Comparison of ENCODE assay signal across 32 cellular contexts in genomic region chr13:45715351-45715750, GRCh38. TPM values are rescaled to one million over a fixed set of nuclear protein-coding genes. Genes with fewer than 3 reads are reported as not detected.
"Had no signal": no experiment of that assay in that cellular context is flagged by ENCODE, and none has a peak within 500 bp of the region (broad histone marks: within the 10 kb centered on the region; RNA-seq: fewer than 3 reads in every experiment).

No MANE protein-coding gene starts in this region.

- H3K36me3 Mint-ChIP-seq: activated naive CD8-positive, alpha-beta T cell; brain had no signal

- H3K4me1 Mint-ChIP-seq: activated CD4-positive, alpha-beta T cell treated with anti-CD3 and anti-CD28 coated beads, Interleukin-2, amount 10 ng/mL, durations not matched to agents 24 days and 14 days; activated naive CD8-positive, alpha-beta T cell treated with anti-CD3 and anti-CD28 coated beads, Interleukin-2, amount 50 U/mL, for 24 hours had no signal

- H3K4me3 Mint-ChIP-seq: activated CD4-positive, alpha-beta T cell treated with anti-CD3 and anti-CD28 coated beads, Interleukin-2, amount 10 ng/mL, durations not matched to agents 24 days and 14 days; activated CD8-positive, alpha-beta T cell treated with anti-CD3 and anti-CD28 coated beads for 36 hours; activated naive CD8-positive, alpha-beta T cell; activated naive CD8-positive, alpha-beta T cell treated with anti-CD3 and anti-CD28 coated beads, Interleukin-2, amount 50 U/mL, for 24 hours; activated T-cell treated with anti-CD3 and anti-CD28 coated beads, Interleukin-2, amount 50 U/mL, for 24 hours; brain; T-helper 2 cell treated with Interferon-gamma antibody and Interleukin-4, amounts not matched to agents 5 μg/mL and 100 μg/mL, for 36 hours had no signal

- DNase-seq: activated CD4-positive, alpha-beta T cell treated with anti-CD3 and anti-CD28 coated beads, Interleukin-2, amount 10 ng/mL, durations not matched to agents 24 days and 14 days; activated CD4-positive, alpha-beta T cell treated with anti-CD3 and anti-CD28 coated beads, Interleukin-2, amount 50 U/mL, for 4 hours; activated CD8-positive, alpha-beta T cell treated with anti-CD3 and anti-CD28 coated beads for 36 hours; activated gamma-delta T cell; activated naive CD4-positive, alpha-beta T cell treated with Interleukin-2 at 50 U/mL for 16 hours; activated naive CD8-positive, alpha-beta T cell treated with anti-CD3 and anti-CD28 coated beads, Interleukin-2, amount 50 U/mL, for 24 hours; activated T-cell treated with anti-CD3 and anti-CD28 coated beads, Interleukin-2, amount 50 U/mL, for 24 hours; anterior cingulate cortex; caudate nucleus; MM.1S; MV-4-11; NCI-H1092 treated with DMSO at 0.1 percent for 48 hours; NCI-H1417; NCI-H146; NCI-H187; NCI-H2081; NCI-H510A; NCI-H526; NCI-H748 treated with DMSO at 0.1 percent for 48 hours; NK-92 treated with Interleukin-12 subunit alpha and Interleukin-12 subunit beta, amount 100 ng/mL, for 24 hours; Right ventricle myocardium superior had no signal

- ATAC-seq: activated CD8-positive, alpha-beta T cell treated with anti-CD3 and anti-CD28 coated beads for 36 hours; activated naive CD8-positive, alpha-beta T cell treated with anti-CD3 and anti-CD28 coated beads, Interleukin-2, amount 50 U/mL, for 24 hours had no signal

- H3K4me2 ChIP-seq: KMS-11 had no signal

- H3K27ac Mint-ChIP-seq: activated CD4-positive, alpha-beta T cell treated with anti-CD3 and anti-CD28 coated beads, Interleukin-2, amount 10 ng/mL, durations not matched to agents 24 days and 14 days; activated CD8-positive, alpha-beta T cell treated with anti-CD3 and anti-CD28 coated beads for 36 hours; activated naive CD8-positive, alpha-beta T cell; activated naive CD8-positive, alpha-beta T cell treated with anti-CD3 and anti-CD28 coated beads, Interleukin-2, amount 50 U/mL, for 24 hours; activated T-cell treated with anti-CD3 and anti-CD28 coated beads, Interleukin-2, amount 50 U/mL, for 24 hours; activated T-helper 2 cell treated with anti-CD3 and anti-CD28 coated beads, Interferon-gamma antibody, Interleukin-2, Interleukin-4, amounts not matched to agents 10 μg/mL and 5 μg/mL and 100 μg/mL, durations not matched to agents 14 hours and 24 hours and 36 hours; brain; T-helper 2 cell treated with Interferon-gamma antibody and Interleukin-4, amounts not matched to agents 5 μg/mL and 100 μg/mL, for 36 hours had no signal

- H3K27me3 Mint-ChIP-seq: activated naive CD8-positive, alpha-beta T cell treated with anti-CD3 and anti-CD28 coated beads, Interleukin-2, amount 50 U/mL, for 24 hours; activated T-cell treated with anti-CD3 and anti-CD28 coated beads, Interleukin-2, amount 50 U/mL, for 24 hours had no signal

- H3K9me3 Mint-ChIP-seq: activated CD4-positive, alpha-beta T cell treated with anti-CD3 and anti-CD28 coated beads, Interleukin-2, amount 10 ng/mL, durations not matched to agents 24 days and 14 days; activated CD8-positive, alpha-beta T cell treated with anti-CD3 and anti-CD28 coated beads for 36 hours; activated naive CD8-positive, alpha-beta T cell treated with anti-CD3 and anti-CD28 coated beads, Interleukin-2, amount 50 U/mL, for 24 hours; activated T-cell treated with anti-CD3 and anti-CD28 coated beads, Interleukin-2, amount 50 U/mL, for 24 hours; activated T-helper 2 cell treated with anti-CD3 and anti-CD28 coated beads, Interferon-gamma antibody, Interleukin-2, Interleukin-4, amounts not matched to agents 10 μg/mL and 5 μg/mL and 100 μg/mL, durations not matched to agents 14 hours and 24 hours and 36 hours; T-helper 2 cell treated with Interferon-gamma antibody and Interleukin-4, amounts not matched to agents 5 μg/mL and 100 μg/mL, for 36 hours had no signal

- H3K9ac ChIP-seq: KMS-11 had no signal

- H3K27ac ChIP-seq: KMS-11 had no signal

RNA-seq across cellular contexts. Expression of gene CBY2, which starts 13.2 kb away (rescaled TPM):
- total RNA-seq: activated CD4-positive, alpha-beta T cell treated with anti-CD3 and anti-CD28 coated beads, Interleukin-2, amount 10 ng/mL, durations not matched to agents 24 days and 14 days; activated CD8-positive, alpha-beta memory T cell treated with anti-CD3 and anti-CD28 coated beads for 36 hours; activated CD8-positive, alpha-beta T cell treated with anti-CD3 and anti-CD28 coated beads for 36 hours; activated T-helper 2 cell treated with anti-CD3 and anti-CD28 coated beads, Interferon-gamma antibody, Interleukin-2, Interleukin-4, amounts not matched to agents 10 μg/mL and 5 μg/mL and 100 μg/mL, durations not matched to agents 14 hours and 24 hours and 36 hours; bronchial epithelial cell; cerebellum; LHCN-M2; OCI-LY7; Right ventricle myocardium superior; T-helper 1 cell treated with Interleukin-12 subunit alpha and Interleukin-12 subunit beta and Interleukin-4 antibody, amounts not matched to agents 30 ng/mL and 1 ng/mL, for 36 hours had no signal
